In the genomic region with DNA sequence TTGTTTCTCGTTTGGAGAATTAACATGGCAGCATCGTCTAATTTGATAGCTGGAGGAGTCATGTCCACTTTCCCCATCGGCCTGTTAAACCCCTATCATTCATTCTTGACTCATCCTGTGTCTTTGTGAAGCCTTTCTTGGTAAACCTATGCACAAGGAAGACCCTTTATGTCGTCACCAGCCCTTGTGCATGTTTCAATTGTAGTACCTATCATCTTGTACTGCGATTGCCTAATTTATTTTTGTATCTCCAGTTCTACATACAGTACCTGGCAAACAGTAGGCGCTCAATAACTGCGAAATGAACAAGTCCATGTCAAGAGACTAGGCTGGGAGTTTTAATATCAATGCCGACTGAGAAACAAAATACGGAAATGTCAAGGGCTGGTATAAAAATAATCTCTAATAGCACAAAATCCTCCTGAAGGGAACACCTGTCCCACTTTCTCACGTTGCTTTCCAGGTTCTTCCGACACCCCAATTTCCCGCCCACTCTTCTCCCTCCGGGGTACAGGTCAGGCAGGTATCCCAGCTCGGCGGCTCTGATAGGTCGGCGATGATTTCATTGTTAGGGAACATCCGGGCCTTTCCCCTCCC, we compare ENCODE assay signal across 8 cellular contexts. TPM values are rescaled to one million over a fixed set of nuclear protein-coding genes. Genes with fewer than 3 reads are reported as not detected.
DNase-seq lines count a peak whose midpoint lies in the region; ATAC-seq lines count a peak whose summit lies in the region.

No MANE protein-coding gene starts in this region.

- POLR2A ChIA-PET in activated CD4-positive, alpha-beta memory T cell treated with anti-CD3 and anti-CD28 coated beads, Interleukin-2, amount 10 ng/mL, durations not matched to agents 7 days and 5 days (lab: Charles Lee): interaction anchor here (0.7 to 4.6 kb wide), 8 partner anchors 9 to 194 kb away, joined by 3 to 48 read pairs (median 6); partner anchors contain the start of genes CAMKMT, LRPPRC and PREPL

- no peaks in the 10 kb centered on the region for H3K27me3 Mint-ChIP-seq in activated CD4-positive, alpha-beta memory T cell treated with anti-CD3 and anti-CD28 coated beads, Interleukin-2, amount 10 ng/mL, durations not matched to agents 7 days and 5 days

- CTCF ChIA-PET in activated CD4-positive, alpha-beta memory T cell treated with anti-CD3 and anti-CD28 coated beads, Interleukin-2, amount 10 ng/mL, durations not matched to agents 7 days and 5 days (lab: Charles Lee): interaction anchor here (1.1 kb wide), 1 partner anchor 75 kb away, joined by 3 read pairs; no protein-coding TSS in a partner anchor

- H3K36me3 ChIP-seq in iPS-15b (ENCODE audit: control insufficient read depth, insufficient read depth, low read length): no peaks in the 10 kb centered on the region
- H3K36me3 ChIP-seq in stomach smooth muscle (ENCODE audit: control insufficient read depth in 2 of 2, insufficient read depth in 2 of 2, low read length in 2 of 2): no peaks in the 10 kb centered on the region

- peaks cover 2% of the 10 kb centered on the region for H3K4me1 ChIP-seq in iPS-15b (ENCODE audit: control insufficient read depth, insufficient read depth, low read length)
- peaks cover 7% of the 10 kb centered on the region for H3K4me1 ChIP-seq in stomach smooth muscle (ENCODE audit: control insufficient read depth, insufficient read depth, low read length)

- H3K27me3 ChIP-seq in iPS-15b (ENCODE audit: control insufficient read depth, insufficient read depth, low read length) (no peaks in the 10 kb centered on the region), stomach smooth muscle (ENCODE audit: control insufficient read depth in 1 of 2, insufficient read depth in 2 of 2, low read length in 2 of 2) (no peaks in the 10 kb centered on the region)

- H3K4me3 Mint-ChIP-seq in activated CD4-positive, alpha-beta memory T cell treated with anti-CD3 and anti-CD28 coated beads, Interleukin-2, amount 10 ng/mL, durations not matched to agents 7 days and 5 days: peak overlapping the region; percentile 99

- ATAC-seq in HG03095 (IDR thresholded peaks at IDR 0.05; ENCODE audit: unreplicated experiment): no peak
- ATAC-seq in HG02763 (IDR thresholded peaks at IDR 0.05; ENCODE audit: unreplicated experiment): no peak

- H3K4me3 ChIP-seq in iPS-15b (ENCODE audit: low read depth, low read length) (peak overlapping the region; percentile 74), stomach smooth muscle (ENCODE audit: low read length in 2 of 2) (peak overlapping the region; percentile 90 to 91)

- H3K27ac Mint-ChIP-seq in activated CD4-positive, alpha-beta memory T cell treated with anti-CD3 and anti-CD28 coated beads, Interleukin-2, amount 10 ng/mL, durations not matched to agents 7 days and 5 days: peak overlapping the region; percentile 99

- peaks cover 8% of the 10 kb centered on the region for H3K9me3 Mint-ChIP-seq in activated CD4-positive, alpha-beta memory T cell treated with anti-CD3 and anti-CD28 coated beads, Interleukin-2, amount 10 ng/mL, durations not matched to agents 7 days and 5 days

- H3K9me3 ChIP-seq in iPS-15b (ENCODE audit: control insufficient read depth, insufficient read depth, low read length) (no peaks in the 10 kb centered on the region), stomach smooth muscle (ENCODE audit: control insufficient read depth in 2 of 2, low read length in 2 of 2) (peaks cover 0 to 2% of the 10 kb centered on the region in 2 donors)

- H3K9ac ChIP-seq in iPS-15b (ENCODE audit: low read depth, low read length) (peak overlapping the region; percentile 74), stomach smooth muscle (ENCODE audit: low read length in 2 of 2) (peak overlapping the region; percentile 92 to 97)

- H3K36me3 Mint-ChIP-seq in activated CD4-positive, alpha-beta memory T cell treated with anti-CD3 and anti-CD28 coated beads, Interleukin-2, amount 10 ng/mL, durations not matched to agents 7 days and 5 days (ENCODE audit: low read depth): peaks cover 15% of the 10 kb centered on the region

- peak overlapping the region; percentile 99 for H3K27ac ChIP-seq in stomach smooth muscle (ENCODE audit: low read length)

- DNase-seq in NCI-H2196 (lab: John Stamatoyannopoulos, UW; ENCODE audit: unreplicated experiment) (peak; percentile 52), NCI-H2196 treated with DMSO at 0.1 percent for 48 hours (lab: John Stamatoyannopoulos, UW; ENCODE audit: unreplicated experiment) (no peak), NK-92 (lab: John Stamatoyannopoulos, UW; ENCODE audit: unreplicated experiment) (no peak)
- no peak for DNase-seq in activated CD4-positive, alpha-beta memory T cell treated with anti-CD3 and anti-CD28 coated beads, Interleukin-2, amount 10 ng/mL, durations not matched to agents 7 days and 5 days

- peaks cover 31% of the 10 kb centered on the region for H3K4me1 Mint-ChIP-seq in activated CD4-positive, alpha-beta memory T cell treated with anti-CD3 and anti-CD28 coated beads, Interleukin-2, amount 10 ng/mL, durations not matched to agents 7 days and 5 days

RNA-seq across cellular contexts. Expression of gene PPM1B, which starts 1.3 kb away (rescaled TPM):
- total RNA-seq in activated CD4-positive, alpha-beta memory T cell treated with anti-CD3 and anti-CD28 coated beads, Interleukin-2, amount 10 ng/mL, durations not matched to agents 7 days and 5 days: 10 to 100 TPM; 57.0 to 60.9 TPM
